In the genomic region with DNA sequence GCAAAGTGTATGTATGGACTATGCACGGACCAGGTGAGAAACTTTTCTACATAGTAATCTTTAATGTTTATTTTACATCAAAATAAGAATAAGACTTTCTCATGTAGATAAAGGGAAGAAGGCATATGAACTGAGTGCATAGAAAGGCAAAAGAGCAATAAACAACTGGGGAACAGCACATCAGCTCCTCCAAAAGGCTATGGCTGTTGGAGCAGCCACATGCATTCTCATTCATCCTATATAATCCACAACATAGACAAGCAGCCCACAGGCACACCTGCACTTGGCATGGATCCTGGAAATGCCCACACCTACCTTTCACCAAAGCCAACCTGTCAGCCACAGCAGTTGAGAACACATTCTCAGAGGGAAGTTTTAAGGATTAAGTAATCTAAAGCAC, we compare ENCODE assay signal across 2 cellular contexts.
TF ChIP-seq lines count a peak whose summit lies in the region.

No MANE protein-coding gene starts in this region.

TF ChIP-seq in SK-N-SH, 30 proteins besides CTCF, POLR2A, EP300 and RAD21 (continued from another document):
- TF ChIP-seq, protein P1, sequence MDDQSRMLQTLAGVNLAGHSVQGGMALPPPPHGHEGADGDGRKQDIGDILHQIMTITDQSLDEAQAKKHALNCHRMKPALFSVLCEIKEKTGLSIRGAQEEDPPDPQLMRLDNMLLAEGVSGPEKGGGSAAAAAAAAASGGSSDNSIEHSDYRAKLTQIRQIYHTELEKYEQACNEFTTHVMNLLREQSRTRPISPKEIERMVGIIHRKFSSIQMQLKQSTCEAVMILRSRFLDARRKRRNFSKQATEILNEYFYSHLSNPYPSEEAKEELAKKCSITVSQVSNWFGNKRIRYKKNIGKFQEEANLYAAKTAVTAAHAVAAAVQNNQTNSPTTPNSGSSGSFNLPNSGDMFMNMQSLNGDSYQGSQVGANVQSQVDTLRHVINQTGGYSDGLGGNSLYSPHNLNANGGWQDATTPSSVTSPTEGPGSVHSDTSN (IDR thresholded peaks at IDR 0.05) = no peak
- TF ChIP-seq ELF1 (IDR thresholded peaks at IDR 0.05) (no peak), TCF12 (IDR thresholded peaks at IDR 0.05) (no peak), NFIC (IDR thresholded peaks at IDR 0.05; ENCODE audit: borderline replicate concordance) (no peak), FOXJ3 (CRISPR knock-in tag; IDR thresholded peaks at IDR 0.05) (no peak), FOXM1 (IDR thresholded peaks at IDR 0.05; ENCODE audit: low read depth) (no peak), CHD2 (IDR thresholded peaks at IDR 0.05; ENCODE audit: low read length, partially characterized antibody) (no peak), NRF1 (IDR thresholded peaks at IDR 0.05; ENCODE audit: low read depth, low read length) (no peak), SMC3 (IDR thresholded peaks at IDR 0.05; ENCODE audit: low read depth, low read length) (no peak)
- TF ChIP-seq, protein P2, sequence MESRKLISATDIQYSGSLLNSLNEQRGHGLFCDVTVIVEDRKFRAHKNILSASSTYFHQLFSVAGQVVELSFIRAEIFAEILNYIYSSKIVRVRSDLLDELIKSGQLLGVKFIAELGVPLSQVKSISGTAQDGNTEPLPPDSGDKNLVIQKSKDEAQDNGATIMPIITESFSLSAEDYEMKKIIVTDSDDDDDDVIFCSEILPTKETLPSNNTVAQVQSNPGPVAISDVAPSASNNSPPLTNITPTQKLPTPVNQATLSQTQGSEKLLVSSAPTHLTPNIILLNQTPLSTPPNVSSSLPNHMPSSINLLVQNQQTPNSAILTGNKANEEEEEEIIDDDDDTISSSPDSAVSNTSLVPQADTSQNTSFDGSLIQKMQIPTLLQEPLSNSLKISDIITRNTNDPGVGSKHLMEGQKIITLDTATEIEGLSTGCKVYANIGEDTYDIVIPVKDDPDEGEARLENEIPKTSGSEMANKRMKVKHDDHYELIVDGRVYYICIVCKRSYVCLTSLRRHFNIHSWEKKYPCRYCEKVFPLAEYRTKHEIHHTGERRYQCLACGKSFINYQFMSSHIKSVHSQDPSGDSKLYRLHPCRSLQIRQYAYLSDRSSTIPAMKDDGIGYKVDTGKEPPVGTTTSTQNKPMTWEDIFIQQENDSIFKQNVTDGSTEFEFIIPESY (IDR thresholded peaks at IDR 0.05; ENCODE audit: borderline replicate concordance, low read depth) = no peak
- TF ChIP-seq, protein P3, sequence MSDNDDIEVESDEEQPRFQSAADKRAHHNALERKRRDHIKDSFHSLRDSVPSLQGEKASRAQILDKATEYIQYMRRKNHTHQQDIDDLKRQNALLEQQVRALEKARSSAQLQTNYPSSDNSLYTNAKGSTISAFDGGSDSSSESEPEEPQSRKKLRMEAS (IDR thresholded peaks at IDR 0.05; ENCODE audit: low read depth) = no peak

TF ChIP-seq in SK-N-SH treated with all-trans-retinoic acid at 6 μM for 48 hours, 23 proteins besides CTCF, POLR2A, EP300 and RAD21 (continued from another document):
- TF ChIP-seq, protein P4, sequence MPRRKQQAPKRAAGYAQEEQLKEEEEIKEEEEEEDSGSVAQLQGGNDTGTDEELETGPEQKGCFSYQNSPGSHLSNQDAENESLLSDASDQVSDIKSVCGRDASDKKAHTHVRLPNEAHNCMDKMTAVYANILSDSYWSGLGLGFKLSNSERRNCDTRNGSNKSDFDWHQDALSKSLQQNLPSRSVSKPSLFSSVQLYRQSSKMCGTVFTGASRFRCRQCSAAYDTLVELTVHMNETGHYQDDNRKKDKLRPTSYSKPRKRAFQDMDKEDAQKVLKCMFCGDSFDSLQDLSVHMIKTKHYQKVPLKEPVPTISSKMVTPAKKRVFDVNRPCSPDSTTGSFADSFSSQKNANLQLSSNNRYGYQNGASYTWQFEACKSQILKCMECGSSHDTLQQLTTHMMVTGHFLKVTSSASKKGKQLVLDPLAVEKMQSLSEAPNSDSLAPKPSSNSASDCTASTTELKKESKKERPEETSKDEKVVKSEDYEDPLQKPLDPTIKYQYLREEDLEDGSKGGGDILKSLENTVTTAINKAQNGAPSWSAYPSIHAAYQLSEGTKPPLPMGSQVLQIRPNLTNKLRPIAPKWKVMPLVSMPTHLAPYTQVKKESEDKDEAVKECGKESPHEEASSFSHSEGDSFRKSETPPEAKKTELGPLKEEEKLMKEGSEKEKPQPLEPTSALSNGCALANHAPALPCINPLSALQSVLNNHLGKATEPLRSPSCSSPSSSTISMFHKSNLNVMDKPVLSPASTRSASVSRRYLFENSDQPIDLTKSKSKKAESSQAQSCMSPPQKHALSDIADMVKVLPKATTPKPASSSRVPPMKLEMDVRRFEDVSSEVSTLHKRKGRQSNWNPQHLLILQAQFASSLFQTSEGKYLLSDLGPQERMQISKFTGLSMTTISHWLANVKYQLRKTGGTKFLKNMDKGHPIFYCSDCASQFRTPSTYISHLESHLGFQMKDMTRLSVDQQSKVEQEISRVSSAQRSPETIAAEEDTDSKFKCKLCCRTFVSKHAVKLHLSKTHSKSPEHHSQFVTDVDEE (CRISPR knock-in tag; IDR thresholded peaks at IDR 0.05) = no peak
- TF ChIP-seq, protein P5, sequence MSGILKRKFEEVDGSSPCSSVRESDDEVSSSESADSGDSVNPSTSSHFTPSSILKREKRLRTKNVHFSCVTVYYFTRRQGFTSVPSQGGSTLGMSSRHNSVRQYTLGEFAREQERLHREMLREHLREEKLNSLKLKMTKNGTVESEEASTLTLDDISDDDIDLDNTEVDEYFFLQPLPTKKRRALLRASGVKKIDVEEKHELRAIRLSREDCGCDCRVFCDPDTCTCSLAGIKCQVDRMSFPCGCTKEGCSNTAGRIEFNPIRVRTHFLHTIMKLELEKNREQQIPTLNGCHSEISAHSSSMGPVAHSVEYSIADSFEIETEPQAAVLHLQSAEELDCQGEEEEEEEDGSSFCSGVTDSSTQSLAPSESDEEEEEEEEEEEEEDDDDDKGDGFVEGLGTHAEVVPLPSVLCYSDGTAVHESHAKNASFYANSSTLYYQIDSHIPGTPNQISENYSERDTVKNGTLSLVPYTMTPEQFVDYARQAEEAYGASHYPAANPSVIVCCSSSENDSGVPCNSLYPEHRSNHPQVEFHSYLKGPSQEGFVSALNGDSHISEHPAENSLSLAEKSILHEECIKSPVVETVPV (CRISPR knock-in tag; IDR thresholded peaks at IDR 0.05) = no peak
- TF ChIP-seq TCF4 (CRISPR knock-in tag; IDR thresholded peaks at IDR 0.05; ENCODE audit: borderline replicate concordance) = no peak
- TF ChIP-seq, protein P6, sequence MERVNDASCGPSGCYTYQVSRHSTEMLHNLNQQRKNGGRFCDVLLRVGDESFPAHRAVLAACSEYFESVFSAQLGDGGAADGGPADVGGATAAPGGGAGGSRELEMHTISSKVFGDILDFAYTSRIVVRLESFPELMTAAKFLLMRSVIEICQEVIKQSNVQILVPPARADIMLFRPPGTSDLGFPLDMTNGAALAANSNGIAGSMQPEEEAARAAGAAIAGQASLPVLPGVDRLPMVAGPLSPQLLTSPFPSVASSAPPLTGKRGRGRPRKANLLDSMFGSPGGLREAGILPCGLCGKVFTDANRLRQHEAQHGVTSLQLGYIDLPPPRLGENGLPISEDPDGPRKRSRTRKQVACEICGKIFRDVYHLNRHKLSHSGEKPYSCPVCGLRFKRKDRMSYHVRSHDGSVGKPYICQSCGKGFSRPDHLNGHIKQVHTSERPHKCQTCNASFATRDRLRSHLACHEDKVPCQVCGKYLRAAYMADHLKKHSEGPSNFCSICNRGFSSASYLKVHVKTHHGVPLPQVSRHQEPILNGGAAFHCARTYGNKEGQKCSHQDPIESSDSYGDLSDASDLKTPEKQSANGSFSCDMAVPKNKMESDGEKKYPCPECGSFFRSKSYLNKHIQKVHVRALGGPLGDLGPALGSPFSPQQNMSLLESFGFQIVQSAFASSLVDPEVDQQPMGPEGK (CRISPR knock-in tag; IDR thresholded peaks at IDR 0.05; ENCODE audit: borderline replicate concordance) = no peak
- no peak for TF ChIP-seq ESRRG (CRISPR knock-in tag; IDR thresholded peaks at IDR 0.05)
- TF ChIP-seq GLIS3 (CRISPR knock-in tag; IDR thresholded peaks at IDR 0.05) = no peak
- TF ChIP-seq ZNF8 (CRISPR knock-in tag; IDR thresholded peaks at IDR 0.05) = no peak
